In the genomic region with DNA sequence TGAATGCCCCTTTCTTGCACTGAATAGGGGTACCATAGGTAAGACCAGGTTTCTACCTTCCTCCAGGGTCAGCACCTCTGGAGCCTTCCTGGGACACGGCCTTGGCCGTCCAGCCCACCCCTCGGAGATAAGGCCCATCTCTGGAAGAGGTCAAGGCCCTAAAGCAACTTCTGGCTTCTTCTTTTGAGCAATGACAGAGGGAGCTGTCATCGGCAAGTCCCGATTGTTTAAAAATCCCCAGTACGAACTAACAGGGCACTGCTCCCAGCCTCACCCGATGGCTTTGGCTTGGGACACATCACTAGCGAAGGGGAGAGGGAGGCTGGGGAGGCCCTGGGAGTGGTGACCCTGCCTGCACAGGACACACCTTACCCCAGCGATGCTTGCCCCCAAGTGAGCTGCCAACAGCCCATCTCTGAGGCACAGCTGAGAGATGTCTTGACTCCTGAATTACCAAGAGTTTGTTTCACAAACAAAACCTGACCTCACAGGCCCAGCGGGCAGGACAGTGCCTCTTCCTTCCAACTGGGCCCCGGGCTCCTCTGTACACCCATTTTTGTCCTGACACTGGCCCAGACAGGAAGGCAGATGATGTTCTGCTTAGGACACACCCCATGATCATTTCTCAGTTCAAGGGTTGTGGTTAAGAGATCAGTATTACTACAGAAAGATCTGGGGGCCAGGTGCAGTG, we compare ENCODE assay signal across 9 cellular contexts. TPM values are rescaled to one million over a fixed set of nuclear protein-coding genes. Genes with fewer than 3 reads are reported as not detected.
DNase-seq lines count a peak whose midpoint lies in the region; ATAC-seq and TF ChIP-seq lines count a peak whose summit lies in the region.
"Had no signal": no experiment of that assay in that cellular context is flagged by ENCODE, and none has a peak within 500 bp of the region (broad histone marks: within the 10 kb centered on the region; RNA-seq: fewer than 3 reads in every experiment).

No MANE protein-coding gene starts in this region.

- TF ChIP-seq CTCF in 22Rv1 (IDR thresholded peaks at IDR 0.05) (no peak), lower lobe of right lung (IDR thresholded peaks at IDR 0.05) (no peak), WERI-Rb-1 (IDR thresholded peaks at IDR 0.05; ENCODE audit: low read depth, low read length) (no peak)

- H3K27me3 ChIP-seq in lower lobe of right lung (ENCODE audit: low read depth) (no peaks in the 10 kb centered on the region), mesendoderm (ENCODE audit: insufficient read depth, low read length, poor library complexity) (no peaks in the 10 kb centered on the region), WERI-Rb-1 (ENCODE audit: insufficient read depth, low read depth, severe bottlenecking) (no peaks in the 10 kb centered on the region)

- H3K9ac ChIP-seq in mesendoderm (ENCODE audit: low read length): no peak overlapping the region

- peaks cover 26% of the 10 kb centered on the region for H3K36me3 ChIP-seq in lower lobe of right lung
- H3K36me3 ChIP-seq in mesendoderm (ENCODE audit: control insufficient read depth, insufficient read depth, low read length): peaks cover 6% of the 10 kb centered on the region
- H3K36me3 ChIP-seq in WERI-Rb-1: peaks cover 75% of the 10 kb centered on the region

- H3K9me3 ChIP-seq in lower lobe of right lung (no peaks in the 10 kb centered on the region), WERI-Rb-1 (ENCODE audit: severe bottlenecking) (no peaks in the 10 kb centered on the region)

- no peak overlapping the region for H3K4ac ChIP-seq in mesendoderm (ENCODE audit: low read depth, low read length)

- H4K8ac ChIP-seq in mesendoderm (ENCODE audit: low read depth, low read length): no peak overlapping the region

- H3K23ac ChIP-seq in mesendoderm (ENCODE audit: low read length): no peak overlapping the region

- peaks cover 35% of the 10 kb centered on the region for H3K36me3 Mint-ChIP-seq in activated CD8-positive, alpha-beta T cell treated with anti-CD3 and anti-CD28 coated beads, Interleukin-2, amount 10 ng/mL, durations not matched to agents 7 days and 5 days (ENCODE audit: low read depth)

- H3K79me2 ChIP-seq in mesendoderm (ENCODE audit: control insufficient read depth, insufficient read depth, low read length): no peaks in the 10 kb centered on the region

- H3K4me1 ChIP-seq in lower lobe of right lung (peaks cover 84% of the 10 kb centered on the region), mesendoderm (ENCODE audit: control insufficient read depth, low read depth, low read length) (peaks cover 2% of the 10 kb centered on the region)

- H2BK120ac ChIP-seq in mesendoderm (ENCODE audit: low read depth, low read length): no peak overlapping the region

- ATAC-seq in GM21515 (IDR thresholded peaks at IDR 0.05; ENCODE audit: unreplicated experiment) (peak; percentile 34), lower lobe of right lung (no peak), HG03469 (IDR thresholded peaks at IDR 0.05; ENCODE audit: unreplicated experiment) (no peak)
- peak; percentile 21 for ATAC-seq in activated CD8-positive, alpha-beta T cell treated with anti-CD3 and anti-CD28 coated beads, Interleukin-2, amount 10 ng/mL, durations not matched to agents 7 days and 5 days

- no peak overlapping the region for H2BK15ac ChIP-seq in mesendoderm (replicated peaks; ENCODE audit: low read depth)

- H3K4me2 ChIP-seq in mesendoderm (ENCODE audit: low read length): no peak overlapping the region

- peak; percentile 48 for DNase-seq in activated CD8-positive, alpha-beta T cell treated with anti-CD3 and anti-CD28 coated beads, Interleukin-2, amount 10 ng/mL, durations not matched to agents 7 days and 5 days
- peak; percentile 62 for DNase-seq in lower lobe of right lung
- no peak for DNase-seq in mesendoderm
- no peak for DNase-seq in superior temporal gyrus (ENCODE audit: extremely low spot score)
- no peak for DNase-seq in WERI-Rb-1

- H3K79me1 ChIP-seq in mesendoderm (ENCODE audit: low read length): no peaks in the 10 kb centered on the region

- H3K9me3 Mint-ChIP-seq in activated CD8-positive, alpha-beta T cell treated with anti-CD3 and anti-CD28 coated beads, Interleukin-2, amount 10 ng/mL, durations not matched to agents 7 days and 5 days (ENCODE audit: insufficient read depth): no peaks in the 10 kb centered on the region

- H3K27me3 Mint-ChIP-seq in activated CD8-positive, alpha-beta T cell treated with anti-CD3 and anti-CD28 coated beads, Interleukin-2, amount 10 ng/mL, durations not matched to agents 7 days and 5 days (ENCODE audit: low read depth): no peaks in the 10 kb centered on the region

- H4K5ac ChIP-seq in mesendoderm (ENCODE audit: low read length): no peak overlapping the region

- H3K27ac Mint-ChIP-seq in activated CD8-positive, alpha-beta T cell treated with anti-CD3 and anti-CD28 coated beads, Interleukin-2, amount 10 ng/mL, durations not matched to agents 7 days and 5 days: peak overlapping the region; percentile 82

- peak overlapping the region; percentile 98 for H3K27ac ChIP-seq in 22Rv1
- peak overlapping the region; percentile 85 for H3K27ac ChIP-seq in lower lobe of right lung
- H3K27ac ChIP-seq in mesendoderm (ENCODE audit: low read depth, low read length): no peak overlapping the region
- H3K27ac ChIP-seq in WERI-Rb-1: no peak overlapping the region

- H2BK5ac ChIP-seq in mesendoderm (ENCODE audit: low read length): no peak overlapping the region

- no peak overlapping the region for H3K4me3 ChIP-seq in lower lobe of right lung
- H3K4me3 ChIP-seq in mesendoderm (ENCODE audit: low read length): no peak overlapping the region
- no peak overlapping the region for H3K4me3 ChIP-seq in WERI-Rb-1 (ENCODE audit: low read depth, low read length)

- POLR2A ChIA-PET in activated CD8-positive, alpha-beta T cell treated with anti-CD3 and anti-CD28 coated beads, Interleukin-2, amount 10 ng/mL, durations not matched to agents 7 days and 5 days (lab: Charles Lee): interaction anchor here (0.6 to 2.3 kb wide), 2 partner anchors 31 to 1420 kb away, joined by 3 to 6 read pairs; no protein-coding TSS in a partner anchor

- no peak overlapping the region for H3K18ac ChIP-seq in mesendoderm (ENCODE audit: low read length)

- no peak overlapping the region for H3K56ac ChIP-seq in mesendoderm (ENCODE audit: low read length)

- CTCF ChIA-PET in activated CD8-positive, alpha-beta T cell treated with anti-CD3 and anti-CD28 coated beads, Interleukin-2, amount 10 ng/mL, durations not matched to agents 7 days and 5 days (lab: Charles Lee): interaction anchor here (0.9 to 4.6 kb wide), 3 partner anchors 33 to 45 kb away, joined by 3 to 31 read pairs (median 3); a partner anchor contains a TSS

- no peak overlapping the region for H2AK5ac ChIP-seq in mesendoderm (ENCODE audit: low read length)

- H3K4me1 Mint-ChIP-seq in activated CD8-positive, alpha-beta T cell treated with anti-CD3 and anti-CD28 coated beads, Interleukin-2, amount 10 ng/mL, durations not matched to agents 7 days and 5 days (ENCODE audit: low read depth): peaks cover 71% of the 10 kb centered on the region

- H3K4me3 Mint-ChIP-seq in activated CD8-positive, alpha-beta T cell treated with anti-CD3 and anti-CD28 coated beads, Interleukin-2, amount 10 ng/mL, durations not matched to agents 7 days and 5 days: no peak overlapping the region

- intact Hi-C loops in lower lobe of right lung (cut with DNase I): loop anchor here (10.0 kb wide), 1 partner anchor 48 kb away; a partner anchor contains a TSS

- WGBS in mesendoderm (ENCODE audit: extremely low coverage, insufficient coverage, low lambda C conversion rate): no CpG with 5 or more reads among the region's 11 CpGs

RNA-seq across cellular contexts. Expression of a gene that starts 4.8 kb away (rescaled TPM):
- total RNA-seq in activated CD8-positive, alpha-beta T cell treated with anti-CD3 and anti-CD28 coated beads, Interleukin-2, amount 10 ng/mL, durations not matched to agents 7 days and 5 days: 10 to 100 TPM; 41.1 to 44.3 TPM
- 217 TPM for total RNA-seq in lower lobe of right lung
- 23.3 TPM for polyA plus RNA-seq in mesendoderm (2013, experiment 1 of 2)
- polyA plus RNA-seq in mesendoderm (2013, experiment 2 of 2): 23.1 TPM

RNA-seq across cellular contexts. Expression of a gene that starts 13.7 kb away (rescaled TPM):
- 100 to 1,000 TPM; 139 to 142 TPM for total RNA-seq in activated CD8-positive, alpha-beta T cell treated with anti-CD3 and anti-CD28 coated beads, Interleukin-2, amount 10 ng/mL, durations not matched to agents 7 days and 5 days
- total RNA-seq in lower lobe of right lung: 6.6 TPM
- 73.3 TPM for polyA plus RNA-seq in mesendoderm (2013, experiment 1 of 2)
- polyA plus RNA-seq in mesendoderm (2013, experiment 2 of 2): 72.5 TPM

RNA-seq across cellular contexts. Expression of a gene that starts 14.0 kb away (rescaled TPM):
- total RNA-seq in activated CD8-positive, alpha-beta T cell treated with anti-CD3 and anti-CD28 coated beads, Interleukin-2, amount 10 ng/mL, durations not matched to agents 7 days and 5 days: 10 to 100 TPM; 17.7 to 20.7 TPM
- 38.6 TPM for total RNA-seq in lower lobe of right lung
- 32.8 TPM for polyA plus RNA-seq in mesendoderm (2013, experiment 1 of 2)
- 31.2 TPM for polyA plus RNA-seq in mesendoderm (2013, experiment 2 of 2)

RNA-seq across cellular contexts. Expression of a gene that starts 27.0 kb away (rescaled TPM):
- not detected for total RNA-seq in activated CD8-positive, alpha-beta T cell treated with anti-CD3 and anti-CD28 coated beads, Interleukin-2, amount 10 ng/mL, durations not matched to agents 7 days and 5 days
- total RNA-seq in lower lobe of right lung: not detected
- not detected for polyA plus RNA-seq in mesendoderm (2013, experiment 1 of 2)
- polyA plus RNA-seq in mesendoderm (2013, experiment 2 of 2): not detected
- total RNA-seq: LHCN-M2 had no signal

RNA-seq across cellular contexts. Expression of a gene that starts 40.9 kb away (rescaled TPM):
- 100 to 1,000 TPM; 108 to 114 TPM for total RNA-seq in activated CD8-positive, alpha-beta T cell treated with anti-CD3 and anti-CD28 coated beads, Interleukin-2, amount 10 ng/mL, durations not matched to agents 7 days and 5 days
- 1.8 TPM for total RNA-seq in lower lobe of right lung
- polyA plus RNA-seq in mesendoderm (2013, experiment 1 of 2): 69.7 TPM
- polyA plus RNA-seq in mesendoderm (2013, experiment 2 of 2): 68.0 TPM

Comparison
In these comparisons a context has a peak if more than half of its experiments do, and no peak if none do; other contexts are left out.
1. H3K27ac ChIP-seq: peak in 22Rv1 (single experiment) and lower lobe of right lung (single experiment); none in mesendoderm (single experiment) and WERI-Rb-1 (single experiment).
2. ATAC-seq: peak in GM21515 (single experiment) and activated CD8-positive, alpha-beta T cell treated with anti-CD3 and anti-CD28 coated beads, Interleukin-2, amount 10 ng/mL, durations not matched to agents 7 days and 5 days (single experiment); none in lower lobe of right lung (0 of 2) and HG03469 (single experiment).
3. DNase-seq: peak in activated CD8-positive, alpha-beta T cell treated with anti-CD3 and anti-CD28 coated beads, Interleukin-2, amount 10 ng/mL, durations not matched to agents 7 days and 5 days (single experiment) and lower lobe of right lung (single experiment); none in mesendoderm (single experiment), superior temporal gyrus (single experiment) and WERI-Rb-1 (single experiment).
4. RNA of a gene that starts 13.7 kb away (total RNA-seq): 139 to 142 TPM in activated CD8-positive, alpha-beta T cell treated with anti-CD3 and anti-CD28 coated beads, Interleukin-2, amount 10 ng/mL, durations not matched to agents 7 days and 5 days; 6.6 TPM in lower lobe of right lung (single experiment); every median in the first group is over 10 times any median in the second.